Comparison of ENCODE assay signal across 18 cellular contexts in genomic region chr2:18940184-18940583, GRCh38.
DNase-seq lines count a peak whose midpoint lies in the region; ATAC-seq lines count a peak whose summit lies in the region.
"Had no signal": no experiment of that assay in that cellular context is flagged by ENCODE, and none has a peak within 500 bp of the region (broad histone marks: within the 10 kb centered on the region; RNA-seq: fewer than 3 reads in every experiment).

No MANE protein-coding gene starts in this region.

- intact Hi-C loops in activated CD4-positive, alpha-beta T cell treated with anti-CD3 and anti-CD28 coated beads, Interleukin-2, amount 10 ng/mL, durations not matched to agents 24 days and 14 days (cut with micrococcal nuclease) = no loop called here
- intact Hi-C loops in left cardiac atrium (cut with DNase I) = no loop called here

- no peaks in the 10 kb centered on the region for H3K36me3 Mint-ChIP-seq in activated CD4-positive, alpha-beta T cell treated with anti-CD3 and anti-CD28 coated beads, Interleukin-2, amount 10 ng/mL, durations not matched to agents 24 days and 14 days (ENCODE audit: low read depth)

- H3K9me3 Mint-ChIP-seq in activated CD4-positive, alpha-beta T cell treated with anti-CD3 and anti-CD28 coated beads, Interleukin-2, amount 10 ng/mL, durations not matched to agents 24 days and 14 days = no peaks in the 10 kb centered on the region
- H3K9me3 Mint-ChIP-seq: activated T-helper 1 cell treated with anti-CD3 and anti-CD28 coated beads, Interleukin-12 subunit alpha, Interleukin-12 subunit beta, Interleukin-2, Interleukin-4 antibody, amounts not matched to agents 30 ng/mL and 10 ng/mL and 1 ng/mL, durations not matched to agents 14 hours and 24 hours and 36 hours had no signal

- peak; percentile 2 for DNase-seq in activated CD4-positive, alpha-beta T cell treated with anti-CD3 and anti-CD28 coated beads, Interleukin-2, amount 10 ng/mL, durations not matched to agents 24 days and 14 days
- no peak for DNase-seq in activated CD4-positive, alpha-beta T cell treated with anti-CD3 and anti-CD28 coated beads, Interleukin-2, amount 50 U/mL, for 4 hours
- DNase-seq in A172 (ENCODE audit: low spot score) = no peak
- no peak for DNase-seq in MG63
- DNase-seq in left cardiac atrium = no peak
- no peak for DNase-seq in HK-2 (ENCODE audit: unreplicated experiment)
- DNase-seq: 8988T; brain microvascular endothelial cell; Calu3; left ventricle myocardium superior; NCI-H510A treated with DMSO at 0.1 percent for 48 hours; occipital lobe; SJCRH30; stimulated activated CD4-positive, alpha-beta T cell treated with anti-CD3 and anti-CD28 coated beads, Interleukin-2, amount 100 ng/mL, for 48 hours had no signal

- no peak overlapping the region for H3K4me3 Mint-ChIP-seq in activated CD4-positive, alpha-beta T cell treated with anti-CD3 and anti-CD28 coated beads, Interleukin-2, amount 10 ng/mL, durations not matched to agents 24 days and 14 days
- H3K4me3 Mint-ChIP-seq: activated T-helper 1 cell treated with anti-CD3 and anti-CD28 coated beads, Interleukin-12 subunit alpha, Interleukin-12 subunit beta, Interleukin-2, Interleukin-4 antibody, amounts not matched to agents 30 ng/mL and 10 ng/mL and 1 ng/mL, durations not matched to agents 14 hours and 24 hours and 36 hours had no signal

- H3K4me1 Mint-ChIP-seq in activated CD4-positive, alpha-beta T cell treated with anti-CD3 and anti-CD28 coated beads, Interleukin-2, amount 10 ng/mL, durations not matched to agents 24 days and 14 days = no peaks in the 10 kb centered on the region

- H3K9me3 ChIP-seq in MG63 = no peaks in the 10 kb centered on the region
- H3K9me3 ChIP-seq: SJCRH30 had no signal

- no peaks in the 10 kb centered on the region for H3K36me3 ChIP-seq in MG63
- H3K36me3 ChIP-seq: brain microvascular endothelial cell, SJCRH30 had no signal

- H3K27me3 Mint-ChIP-seq in activated CD4-positive, alpha-beta T cell treated with anti-CD3 and anti-CD28 coated beads, Interleukin-2, amount 10 ng/mL, durations not matched to agents 24 days and 14 days = no peaks in the 10 kb centered on the region

- ATAC-seq in GM21825 (IDR thresholded peaks at IDR 0.05; ENCODE audit: unreplicated experiment) (peak; percentile 81), HG03342 (IDR thresholded peaks at IDR 0.05; ENCODE audit: unreplicated experiment) (peak; percentile 95), left cardiac atrium (no peak)
- ATAC-seq: activated CD4-positive, CD25-positive, alpha-beta regulatory T cell treated with anti-CD3 and anti-CD28 coated beads, Interleukin-2, amount 50 U/mL, for 24 hours; left ventricle myocardium superior had no signal

- no peak overlapping the region for H3K27ac Mint-ChIP-seq in activated CD4-positive, alpha-beta T cell treated with anti-CD3 and anti-CD28 coated beads, Interleukin-2, amount 10 ng/mL, durations not matched to agents 24 days and 14 days
- H3K27ac Mint-ChIP-seq: activated T-helper 1 cell treated with anti-CD3 and anti-CD28 coated beads, Interleukin-12 subunit alpha, Interleukin-12 subunit beta, Interleukin-2, Interleukin-4 antibody, amounts not matched to agents 30 ng/mL and 10 ng/mL and 1 ng/mL, durations not matched to agents 14 hours and 24 hours and 36 hours had no signal

- no peaks in the 10 kb centered on the region for H3K27me3 ChIP-seq in MG63
- H3K27me3 ChIP-seq: brain microvascular endothelial cell, SJCRH30 had no signal

- H3K4me3 ChIP-seq in MG63 = no peak overlapping the region
- H3K4me3 ChIP-seq: SJCRH30 had no signal

Comparison
In these comparisons a context has a peak if more than half of its experiments do, and no peak if none do; other contexts are left out.
1. ATAC-seq: peak in GM21825 (single experiment) and HG03342 (single experiment); none in left cardiac atrium (0 of 2).